In genomic region chr16:9097266-9098219, GRCh38 we compare ENCODE assay signal across 1 cellular context.
TF ChIP-seq lines count a peak whose summit lies in the region.

No MANE protein-coding gene starts in this region.

TF ChIP-seq in HepG2, 621 proteins besides CTCF, POLR2A, EP300 and RAD21 (continued from another document):
- TF ChIP-seq NR0B2 (CRISPR knock-in tag; IDR thresholded peaks at IDR 0.05) (peak; percentile 22; the same call in 1 of the 2 replicates), FOXA3 (CRISPR knock-in tag; IDR thresholded peaks at IDR 0.05) (no peak), ZNF572 (CRISPR knock-in tag; IDR thresholded peaks at IDR 0.05) (no peak), ZNF432 (CRISPR knock-in tag; IDR thresholded peaks at IDR 0.05; ENCODE audit: borderline replicate concordance) (0 out of 2 replicates have a peak, but pooled peaks have one; percentile 45), ATF4 (CRISPR knock-in tag; IDR thresholded peaks at IDR 0.05) (no peak), ZNF891 (CRISPR knock-in tag; IDR thresholded peaks at IDR 0.05) (peak; percentile 75; the same call in 1 of the 2 replicates), ERF (CRISPR knock-in tag; IDR thresholded peaks at IDR 0.05) (peak; percentile 7; the same call in 1 of the 2 replicates), ZNF274 (CRISPR knock-in tag; IDR thresholded peaks at IDR 0.05) (0 out of 2 replicates have a peak, but pooled peaks have one; percentile 42), EHMT2 (IDR thresholded peaks at IDR 0.05; ENCODE audit: borderline replicate concordance, low read depth, low read length) (no peak), ZNF710 (CRISPR knock-in tag; IDR thresholded peaks at IDR 0.05; ENCODE audit: borderline replicate concordance) (peak; percentile 16; the same call in 1 of the 2 replicates), SMAD3 (CRISPR knock-in tag; IDR thresholded peaks at IDR 0.05) (no peak), ZNF235 (CRISPR knock-in tag; IDR thresholded peaks at IDR 0.05; ENCODE audit: borderline replicate concordance) (0 out of 2 replicates have a peak, but pooled peaks have one; percentile 17), ZNF20 (CRISPR knock-in tag; IDR thresholded peaks at IDR 0.05) (0 out of 2 replicates have a peak, but pooled peaks have one; percentile 29), ZNF776 (CRISPR knock-in tag; IDR thresholded peaks at IDR 0.05) (0 out of 2 replicates have a peak, but pooled peaks have one; percentile 41), RBM22 (optimal IDR thresholded peaks at IDR 0.05; ENCODE audit: low read length) (peak; percentile 89), ATF3 (CRISPR knock-in tag; IDR thresholded peaks at IDR 0.05) (0 out of 2 replicates have a peak, but pooled peaks have one; percentile 7), ZNF788 (CRISPR knock-in tag; IDR thresholded peaks at IDR 0.05; ENCODE audit: borderline replicate concordance) (0 out of 2 replicates have a peak, but pooled peaks have one; percentile 57), PAXIP1 (CRISPR knock-in tag; conservative IDR thresholded peaks at IDR 0.05) (no peak), TEF (CRISPR knock-in tag; IDR thresholded peaks at IDR 0.05) (no peak), NRL (CRISPR knock-in tag; IDR thresholded peaks at IDR 0.05; ENCODE audit: borderline replicate concordance) (0 out of 2 replicates have a peak, but pooled peaks have one; percentile 38)
